In genomic region chr21:34195365-34195764, GRCh38 we compare ENCODE assay signal across 1 cellular context.
TF ChIP-seq lines count a peak whose summit lies in the region.

No MANE protein-coding gene starts in this region.

TF ChIP-seq in H1, 55 proteins besides CTCF, POLR2A, EP300 and RAD21 (continued from another document):
- no peak for TF ChIP-seq SIN3A (conservative IDR thresholded peaks at IDR 0.05 in 1 of 2, IDR thresholded peaks at IDR 0.05 in 1 of 2; ENCODE audit: low read depth in 1 of 2, low read length in 2 of 2)
- no peak for TF ChIP-seq SP4 (IDR thresholded peaks at IDR 0.05; ENCODE audit: low read length)
- TF ChIP-seq KDM4A (IDR thresholded peaks at IDR 0.05; ENCODE audit: low read depth, low read length, severe bottlenecking) = no peak
- no peak for TF ChIP-seq YY1 (IDR thresholded peaks at IDR 0.05; ENCODE audit: low read depth, low read length)
- TF ChIP-seq RBBP5 (IDR thresholded peaks at IDR 0.05; ENCODE audit: borderline replicate concordance, low read depth, low read length) = no peak
- TF ChIP-seq E2F6 (IDR thresholded peaks at IDR 0.05) = peak; percentile 80
- TF ChIP-seq KDM1A (IDR thresholded peaks at IDR 0.05; ENCODE audit: borderline replicate concordance, low read length) = no peak
- TF ChIP-seq TCF12 (IDR thresholded peaks at IDR 0.05; ENCODE audit: low read depth, low read length) = no peak
- no peak for TF ChIP-seq CHD1 (IDR thresholded peaks at IDR 0.05; ENCODE audit: low read depth, low read length)
- no peak for TF ChIP-seq NRF1 (IDR thresholded peaks at IDR 0.05; ENCODE audit: low read depth, low read length)
